In genomic region chr10:29535012-29535777, GRCh38 we compare ENCODE assay signal across 8 cellular contexts.
DNase-seq lines count a peak whose midpoint lies in the region; ATAC-seq and TF ChIP-seq lines count a peak whose summit lies in the region.

No MANE protein-coding gene starts in this region.

- no peak overlapping the region for H3K4me3 Mint-ChIP-seq in activated naive CD4-positive, alpha-beta T cell treated with anti-CD3 and anti-CD28 coated beads, Interleukin-2, amount 10 ng/mL, durations not matched to agents 7 days and 5 days

- no peaks in the 10 kb centered on the region for H3K27me3 Mint-ChIP-seq in activated naive CD4-positive, alpha-beta T cell treated with anti-CD3 and anti-CD28 coated beads, Interleukin-2, amount 10 ng/mL, durations not matched to agents 7 days and 5 days

- H3K27me3 ChIP-seq in RWPE2 (ENCODE audit: insufficient read depth, poor library complexity, severe bottlenecking) (no peaks in the 10 kb centered on the region), parathyroid adenoma (ENCODE audit: control insufficient read depth, insufficient read depth, low read length) (no peaks in the 10 kb centered on the region)

- peaks cover 8% of the 10 kb centered on the region for H3K79me2 ChIP-seq in parathyroid adenoma

- CTCF ChIA-PET in activated naive CD4-positive, alpha-beta T cell treated with anti-CD3 and anti-CD28 coated beads, Interleukin-2, amount 10 ng/mL, durations not matched to agents 7 days and 5 days (lab: Charles Lee), result interaction anchor here (0.9 to 1.7 kb wide), 6 partner anchors 9 to 90 kb away, joined by 3 to 5 read pairs (median 4); no protein-coding TSS in a partner anchor

- H3K36me3 Mint-ChIP-seq in activated naive CD4-positive, alpha-beta T cell treated with anti-CD3 and anti-CD28 coated beads, Interleukin-2, amount 10 ng/mL, durations not matched to agents 7 days and 5 days, result no peaks in the 10 kb centered on the region

- ATAC-seq in RWPE2 (ENCODE audit: low read depth), result no peak
- ATAC-seq in GM21528 (IDR thresholded peaks at IDR 0.05; ENCODE audit: low FRiP score, unreplicated experiment), result no peak
- no peak for ATAC-seq in HG03457 (IDR thresholded peaks at IDR 0.05; ENCODE audit: unreplicated experiment)

- no peak overlapping the region for H3K9ac ChIP-seq in parathyroid adenoma

- no peak overlapping the region for H3K27ac ChIP-seq in RWPE2 (ENCODE audit: poor library complexity, severe bottlenecking)
- peak overlapping the region; percentile 37 for H3K27ac ChIP-seq in parathyroid adenoma

- TF ChIP-seq CTCF in GM12864 (IDR thresholded peaks at IDR 0.05; ENCODE audit: low read depth, low read length, missing control alignments), result peak; percentile 44
- peak; percentile 50 for TF ChIP-seq CTCF in RWPE2 (IDR thresholded peaks at IDR 0.05; ENCODE audit: poor library complexity, severe bottlenecking)
- peak; percentile 96 for TF ChIP-seq CTCF in foreskin fibroblast (IDR thresholded peaks at IDR 0.05; ENCODE audit: low read depth, low read length)
- peak; percentile 58 for TF ChIP-seq CTCF in parathyroid adenoma (IDR thresholded peaks at IDR 0.05)

- H3K9me3 Mint-ChIP-seq in activated naive CD4-positive, alpha-beta T cell treated with anti-CD3 and anti-CD28 coated beads, Interleukin-2, amount 10 ng/mL, durations not matched to agents 7 days and 5 days, result no peaks in the 10 kb centered on the region

- H3K4me1 ChIP-seq in RWPE2 (ENCODE audit: insufficient read depth, poor library complexity, severe bottlenecking) (peaks cover 5% of the 10 kb centered on the region), parathyroid adenoma (peaks cover 13% of the 10 kb centered on the region)

- peak overlapping the region; percentile 56 for H3K4me2 ChIP-seq in parathyroid adenoma (ENCODE audit: low read length)

- H3K4me3 ChIP-seq in GM12864 (ENCODE audit: low read depth, low read length), result no peak overlapping the region
- H3K4me3 ChIP-seq in RWPE2 (ENCODE audit: severe bottlenecking), result no peak overlapping the region
- H3K4me3 ChIP-seq in foreskin fibroblast (ENCODE audit: low read depth in 1 of 2, low read length in 2 of 2), result peak overlapping the region; percentile 13 to 23
- H3K4me3 ChIP-seq in parathyroid adenoma (ENCODE audit: low read depth, low read length), result peak overlapping the region; percentile 31

- H3K9me3 ChIP-seq in RWPE2 (ENCODE audit: severe bottlenecking), result no peaks in the 10 kb centered on the region
- H3K9me3 ChIP-seq in parathyroid adenoma (ENCODE audit: control insufficient read depth, low read length), result no peaks in the 10 kb centered on the region

- no peaks in the 10 kb centered on the region for H3K4me1 Mint-ChIP-seq in activated naive CD4-positive, alpha-beta T cell treated with anti-CD3 and anti-CD28 coated beads, Interleukin-2, amount 10 ng/mL, durations not matched to agents 7 days and 5 days

- H3K36me3 ChIP-seq in RWPE2 (ENCODE audit: low read depth), result no peaks in the 10 kb centered on the region; the same call in 1 of the 2 replicates
- H3K36me3 ChIP-seq in parathyroid adenoma (ENCODE audit: control insufficient read depth, insufficient read depth, low read length), result no peaks in the 10 kb centered on the region

- DNase-seq in GM12864 (ENCODE audit: low read depth), result no peak
- DNase-seq in RWPE2 (ENCODE audit: low spot score), result no peak
- peak; percentile 86 to 92 for DNase-seq in foreskin fibroblast
- no peak for DNase-seq in stimulated activated CD4-positive, alpha-beta T cell treated with anti-CD3 and anti-CD28 coated beads, Interleukin-2, amount 100 ng/mL, for 24 hours
- no peak for DNase-seq in activated naive CD4-positive, alpha-beta T cell treated with anti-CD3 and anti-CD28 coated beads, Interleukin-2, amount 10 ng/mL, durations not matched to agents 7 days and 5 days

- no peak overlapping the region for H3K27ac Mint-ChIP-seq in activated naive CD4-positive, alpha-beta T cell treated with anti-CD3 and anti-CD28 coated beads, Interleukin-2, amount 10 ng/mL, durations not matched to agents 7 days and 5 days

- peak overlapping the region; percentile 3 for H2AFZ ChIP-seq in parathyroid adenoma

Comparison
In these comparisons a context has a peak if more than half of its experiments do, and no peak if none do; other contexts are left out.
1. DNase-seq: peak in foreskin fibroblast (2 of 2); none in GM12864 (single experiment), RWPE2 (single experiment), stimulated activated CD4-positive, alpha-beta T cell treated with anti-CD3 and anti-CD28 coated beads, Interleukin-2, amount 100 ng/mL, for 24 hours (0 of 2) and activated naive CD4-positive, alpha-beta T cell treated with anti-CD3 and anti-CD28 coated beads, Interleukin-2, amount 10 ng/mL, durations not matched to agents 7 days and 5 days (single experiment).
2. H3K4me3 ChIP-seq: peak in foreskin fibroblast (2 of 2) and parathyroid adenoma (single experiment); none in GM12864 (single experiment) and RWPE2 (single experiment).
3. CTCF ChIP-seq: peak in every context shown above with its lines; median percentile 96 in foreskin fibroblast; 58 in parathyroid adenoma; 50 in RWPE2; 44 in GM12864.